Comparison of ENCODE assay signal across 8 cellular contexts in the genomic region with DNA sequence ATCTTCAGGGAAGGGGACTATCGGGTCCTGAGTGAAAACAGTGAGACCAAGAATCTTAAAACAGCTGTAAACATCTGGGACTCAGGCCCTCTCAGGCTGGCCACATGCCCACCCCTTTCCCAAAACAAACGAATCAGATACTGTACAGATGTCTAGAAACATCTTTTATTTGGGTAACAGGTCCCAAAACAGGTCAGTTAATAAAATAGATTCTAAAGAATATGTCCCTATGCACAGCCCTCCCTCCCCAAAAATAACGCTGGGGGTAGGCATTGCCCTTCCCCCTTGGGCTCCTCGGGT. TPM values are rescaled to one million over a fixed set of nuclear protein-coding genes. Genes with fewer than 3 reads are reported as not detected.
DNase-seq lines count a peak whose midpoint lies in the region; ATAC-seq and TF ChIP-seq lines count a peak whose summit lies in the region.

No MANE protein-coding gene starts in this region.

- H3K4me1 Mint-ChIP-seq in nephron, result peaks cover 49% of the 10 kb centered on the region

- H3K9me3 ChIP-seq in BE2C, result no peaks in the 10 kb centered on the region

- no peaks in the 10 kb centered on the region for H3K9me3 Mint-ChIP-seq in nephron

- H3K27ac ChIP-seq in KMS-11 (no peak overlapping the region), cingulate gyrus (ENCODE audit: low read depth, low read length) (peak overlapping the region; percentile 69)

- peak overlapping the region; percentile 76; the same call in 1 of the 2 replicates for H2AFZ ChIP-seq in KMS-11 (ENCODE audit: low read depth)

- H3K4me3 Mint-ChIP-seq in nephron, result peak overlapping the region; percentile 93 to 98 (median 97)

- ATAC-seq in HG03520 (IDR thresholded peaks at IDR 0.05; ENCODE audit: unreplicated experiment), result no peak
- no peak for ATAC-seq in GM21825 (IDR thresholded peaks at IDR 0.05; ENCODE audit: unreplicated experiment)

- DNase-seq in BE2C (no peak), AG08395 (ENCODE audit: low spot score) (no peak)
- DNase-seq in activated CD4-positive, alpha-beta T cell treated with anti-CD3 and anti-CD28 coated beads for 48 hours, result no peak

- peaks cover 21% of the 10 kb centered on the region for H3K36me3 Mint-ChIP-seq in nephron (ENCODE audit: low read depth)

- H3K36me3 ChIP-seq in BE2C, result peaks cover 3% of the 10 kb centered on the region
- no peaks in the 10 kb centered on the region for H3K36me3 ChIP-seq in KMS-11 (ENCODE audit: insufficient read depth)

- H3K27me3 Mint-ChIP-seq in nephron (ENCODE audit: low read depth), result no peaks in the 10 kb centered on the region

- H3K4me3 ChIP-seq in BE2C (ENCODE audit: low read depth, low read length) (peak overlapping the region; percentile 92), KMS-11 (IDR thresholded peaks at IDR 0.05; ENCODE audit: insufficient read depth, low read depth, low read length) (no peak overlapping the region)

- peak overlapping the region; percentile 60 to 89 (median 87) for H3K27ac Mint-ChIP-seq in nephron

- H3K27me3 ChIP-seq in BE2C (no peaks in the 10 kb centered on the region), KMS-11 (ENCODE audit: insufficient read depth, low read depth) (no peaks in the 10 kb centered on the region)

- H3K9ac ChIP-seq in KMS-11, result no peak overlapping the region

- H3K4me1 ChIP-seq in BE2C (peaks cover 8% of the 10 kb centered on the region), KMS-11 (ENCODE audit: low read depth, poor library complexity, severe bottlenecking) (peaks cover 43% of the 10 kb centered on the region)

- 0 out of 2 replicates have a peak, but pooled peaks cover 7% of the 10 kb centered on the region for H4K20me1 ChIP-seq in KMS-11 (ENCODE audit: insufficient read depth)

- H3K79me2 ChIP-seq in KMS-11 (ENCODE audit: insufficient read depth, low read depth), result peaks cover 55% of the 10 kb centered on the region

- H3K4me2 ChIP-seq in KMS-11, result peak overlapping the region; percentile 70; the same call in 1 of the 2 replicates

- TF ChIP-seq CTCF in BE2C (IDR thresholded peaks at IDR 0.05; ENCODE audit: low read depth, low read length) (no peak), KMS-11 (conservative IDR thresholded peaks at IDR 0.05; ENCODE audit: low read depth, low read length) (no peak), nephron (IDR thresholded peaks at IDR 0.05; ENCODE audit: unreplicated experiment in 3 of 3) (no peak)

RNA-seq across cellular contexts. Expression of gene CRTC2, which starts 0.5 kb away (rescaled TPM):
- 43.8 TPM for polyA plus RNA-seq in BE2C (2012; ENCODE audit: insufficient read depth, insufficient read length, low read depth)

RNA-seq across cellular contexts. Expression of gene SLC39A1, which starts 4.4 kb away (rescaled TPM):
- polyA plus RNA-seq in BE2C (2012; ENCODE audit: insufficient read depth, insufficient read length, low read depth), result 88.3 TPM

RNA-seq across cellular contexts. Expression of gene CREB3L4, which starts 8.8 kb away (rescaled TPM):
- polyA plus RNA-seq in BE2C (2012; ENCODE audit: insufficient read depth, insufficient read length, low read depth), result 14.1 TPM

RNA-seq across cellular contexts. Expression of gene DENND4B, which starts 12.4 kb away (rescaled TPM):
- 167 TPM for polyA plus RNA-seq in BE2C (2012; ENCODE audit: insufficient read depth, insufficient read length, low read depth)

RNA-seq across cellular contexts. Expression of gene JTB, which starts 18.6 kb away (rescaled TPM):
- 209 TPM for polyA plus RNA-seq in BE2C (2012; ENCODE audit: insufficient read depth, insufficient read length, low read depth)
